Comparison of ENCODE assay signal across 24 cellular contexts in genomic region chr9:84722388-84722989, GRCh38. TPM values are rescaled to one million over a fixed set of nuclear protein-coding genes. Genes with fewer than 3 reads are reported as not detected.
"Had no signal": no experiment of that assay in that cellular context is flagged by ENCODE, and none has a peak within 500 bp of the region (broad histone marks: within the 10 kb centered on the region; RNA-seq: fewer than 3 reads in every experiment).

No MANE protein-coding gene starts in this region.

- H3K27ac ChIP-seq: esophagus muscularis mucosa, foreskin keratinocyte, gastroesophageal sphincter, heart left ventricle, hepatocyte, left lung, lower lobe of right lung had no signal

- H3K4me1 Mint-ChIP-seq: central memory CD8-positive, alpha-beta T cell; immature natural killer cell; memory B cell had no signal

- H3K4me1 ChIP-seq: esophagus muscularis mucosa, foreskin keratinocyte, gastroesophageal sphincter, heart left ventricle, left lung, lower lobe of right lung had no signal

- H3K9me3 Mint-ChIP-seq: central memory CD8-positive, alpha-beta T cell; dendritic cell treated with granulocyte-macrophage colony-stimulating factor and Interleukin-4, amounts not matched to agents 40 ng/mL and 50 ng/mL, for 4 days had no signal

- H2AFZ ChIP-seq: hepatocyte had no signal

- H3K4me3 Mint-ChIP-seq: central memory CD8-positive, alpha-beta T cell; dendritic cell treated with granulocyte-macrophage colony-stimulating factor and Interleukin-4, amounts not matched to agents 40 ng/mL and 50 ng/mL, for 4 days; immature natural killer cell; memory B cell had no signal

- H3K36me3 Mint-ChIP-seq: immature natural killer cell, memory B cell had no signal

- H3K4me2 ChIP-seq: hepatocyte had no signal

- H3K27ac Mint-ChIP-seq: dendritic cell treated with granulocyte-macrophage colony-stimulating factor and Interleukin-4, amounts not matched to agents 40 ng/mL and 50 ng/mL, for 4 days; immature natural killer cell; memory B cell had no signal

- ATAC-seq: foreskin keratinocyte, gastroesophageal sphincter, heart left ventricle, left lung, left ventricle myocardium superior, lower lobe of right lung had no signal

- H3K79me2 ChIP-seq: hepatocyte had no signal

- H3K36me3 ChIP-seq: esophagus muscularis mucosa, gastroesophageal sphincter, heart left ventricle, left lung, lower lobe of right lung had no signal

- FAIRE-seq: endothelial cell of umbilical vein, frontal cortex, kidney had no signal

- H3K4me3 ChIP-seq: esophagus muscularis mucosa, gastroesophageal sphincter, heart left ventricle, hepatocyte, left lung, lower lobe of right lung had no signal

- H3K9me3 ChIP-seq: esophagus muscularis mucosa, gastroesophageal sphincter, left lung, lower lobe of right lung had no signal

- DNase-seq: cerebellar nuclear complex; cortex of kidney; effector memory CD4-positive, alpha-beta T cell; foreskin keratinocyte; heart left ventricle; hypothalamus; immature natural killer cell; islet precursor cell; kidney; kidney glomerular epithelial cell; left lung; left ventricle myocardium superior; lower lobe of right lung; mesendoderm had no signal

- H3K27me3 ChIP-seq: esophagus muscularis mucosa, foreskin keratinocyte, gastroesophageal sphincter, heart left ventricle, left lung had no signal

RNA-seq across cellular contexts. Expression of gene NTRK2, which starts 53.0 kb away (rescaled TPM):
- total RNA-seq: dermis microvascular lymphatic vessel endothelial cell, fibroblast of villous mesenchyme had no signal
- polyA plus RNA-seq: immature natural killer cell had no signal
